15 cellular contexts compared by ENCODE assay signal in genomic region chr5:146441896-146442295, GRCh38.
"Had no signal": no experiment of that assay in that cellular context is flagged by ENCODE, and none has a peak within 500 bp of the region (broad histone marks: within the 10 kb centered on the region; RNA-seq: fewer than 3 reads in every experiment).

No MANE protein-coding gene starts in this region.

- H3K27ac ChIP-seq: breast epithelium, gastroesophageal sphincter, heart right ventricle, neural progenitor cell, right lobe of liver, spleen, testis had no signal

- H3K4me2 ChIP-seq: neural progenitor cell had no signal

- ATAC-seq: gastroesophageal sphincter; heart right ventricle; left lobe of liver; stimulated activated naive CD8-positive, alpha-beta T cell treated with anti-CD3 and anti-CD28 coated beads, Interleukin-15, amount 100 ng/mL, for 72 hours had no signal

- H3K4me3 ChIP-seq: breast epithelium, gastroesophageal sphincter, heart right ventricle, neural progenitor cell, right lobe of liver, spleen, testis had no signal

- H3K9me3 ChIP-seq: breast epithelium, gastroesophageal sphincter, heart right ventricle, right lobe of liver, spleen, testis had no signal

- H3K4me1 Mint-ChIP-seq: activated naive CD8-positive, alpha-beta T cell treated with anti-CD3 and anti-CD28 coated beads for 36 hours; neural progenitor cell; stimulated activated naive CD8-positive, alpha-beta T cell treated with anti-CD3 and anti-CD28 coated beads, Interleukin-15, amount 100 ng/mL, for 72 hours had no signal

- H3K36me3 ChIP-seq: breast epithelium, gastroesophageal sphincter, heart right ventricle, neural progenitor cell, right lobe of liver, spleen had no signal

- H3K9ac ChIP-seq: neural progenitor cell had no signal

- H3K36me3 Mint-ChIP-seq: activated naive CD8-positive, alpha-beta T cell treated with anti-CD3 and anti-CD28 coated beads for 36 hours; naive B cell; neural progenitor cell had no signal

- H3K4me1 ChIP-seq: breast epithelium, neural progenitor cell, testis had no signal

- DNase-seq: activated CD4-positive, alpha-beta T cell treated with anti-CD3 and anti-CD28 coated beads, Interleukin-2, amount 10 ng/mL, durations not matched to agents 7 days and 5 days; activated naive CD8-positive, alpha-beta T cell treated with anti-CD3 and anti-CD28 coated beads for 36 hours; effector memory CD4-positive, alpha-beta T cell; heart right ventricle; naive B cell; right lobe of liver; spleen; stimulated activated naive CD8-positive, alpha-beta T cell treated with anti-CD3 and anti-CD28 coated beads, Interleukin-15, amount 100 ng/mL, for 72 hours; testis had no signal

- H3K27ac Mint-ChIP-seq: activated CD4-positive, alpha-beta T cell treated with anti-CD3 and anti-CD28 coated beads, Interleukin-2, amount 10 ng/mL, durations not matched to agents 7 days and 5 days; activated naive CD8-positive, alpha-beta T cell treated with anti-CD3 and anti-CD28 coated beads for 36 hours; activated T-helper 1 cell treated with anti-CD3 and anti-CD28 coated beads, Interleukin-12 subunit alpha, Interleukin-12 subunit beta, Interleukin-2, Interleukin-4 antibody, amounts not matched to agents 30 ng/mL and 10 ng/mL and 1 ng/mL, durations not matched to agents 14 hours and 24 hours and 36 hours; dendritic cell treated with granulocyte-macrophage colony-stimulating factor and Interleukin-4, amounts not matched to agents 40 ng/mL and 50 ng/mL, for 4 days; neural progenitor cell; stimulated activated naive CD8-positive, alpha-beta T cell treated with anti-CD3 and anti-CD28 coated beads, Interleukin-15, amount 100 ng/mL, for 72 hours had no signal

- H2AFZ ChIP-seq: neural progenitor cell had no signal

- H3K4me3 Mint-ChIP-seq: activated CD4-positive, alpha-beta T cell treated with anti-CD3 and anti-CD28 coated beads, Interleukin-2, amount 10 ng/mL, durations not matched to agents 7 days and 5 days; activated naive CD8-positive, alpha-beta T cell treated with anti-CD3 and anti-CD28 coated beads for 36 hours; activated T-helper 1 cell treated with anti-CD3 and anti-CD28 coated beads, Interleukin-12 subunit alpha, Interleukin-12 subunit beta, Interleukin-2, Interleukin-4 antibody, amounts not matched to agents 30 ng/mL and 10 ng/mL and 1 ng/mL, durations not matched to agents 14 hours and 24 hours and 36 hours; dendritic cell treated with granulocyte-macrophage colony-stimulating factor and Interleukin-4, amounts not matched to agents 40 ng/mL and 50 ng/mL, for 4 days; naive B cell; neural progenitor cell; stimulated activated naive CD8-positive, alpha-beta T cell treated with anti-CD3 and anti-CD28 coated beads, Interleukin-15, amount 100 ng/mL, for 72 hours had no signal

- H3K9me3 Mint-ChIP-seq: activated CD4-positive, alpha-beta T cell treated with anti-CD3 and anti-CD28 coated beads, Interleukin-2, amount 10 ng/mL, durations not matched to agents 7 days and 5 days; activated naive CD8-positive, alpha-beta T cell treated with anti-CD3 and anti-CD28 coated beads for 36 hours; activated T-helper 1 cell treated with anti-CD3 and anti-CD28 coated beads, Interleukin-12 subunit alpha, Interleukin-12 subunit beta, Interleukin-2, Interleukin-4 antibody, amounts not matched to agents 30 ng/mL and 10 ng/mL and 1 ng/mL, durations not matched to agents 14 hours and 24 hours and 36 hours; dendritic cell treated with granulocyte-macrophage colony-stimulating factor and Interleukin-4, amounts not matched to agents 40 ng/mL and 50 ng/mL, for 4 days; naive B cell; neural progenitor cell; stimulated activated naive CD8-positive, alpha-beta T cell treated with anti-CD3 and anti-CD28 coated beads, Interleukin-15, amount 100 ng/mL, for 72 hours had no signal

- H3K27me3 ChIP-seq: breast epithelium, testis had no signal
